Comparison of ENCODE assay signal across 18 cellular contexts in the genomic region with DNA sequence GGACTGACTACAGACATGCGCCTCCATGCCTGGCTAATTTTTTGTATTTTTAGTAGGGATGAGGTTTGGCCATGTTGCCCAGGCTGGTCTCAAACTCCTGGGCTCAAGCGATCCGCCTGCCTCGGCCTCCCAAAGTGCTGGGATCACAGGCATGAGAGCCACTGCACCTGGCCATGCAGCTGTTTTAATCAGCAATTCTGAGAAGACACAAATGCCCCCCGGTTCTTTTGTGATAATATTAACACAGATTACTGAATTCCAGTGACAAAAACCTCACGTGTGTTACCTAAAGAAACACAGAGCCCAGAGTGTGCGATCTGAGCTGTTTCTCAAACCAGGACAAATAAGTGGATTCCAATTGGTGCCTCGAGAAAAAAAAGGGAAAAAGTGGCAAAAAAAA. TPM values are rescaled to one million over a fixed set of nuclear protein-coding genes. Genes with fewer than 3 reads are reported as not detected.
DNase-seq lines count a peak whose midpoint lies in the region; ATAC-seq and TF ChIP-seq lines count a peak whose summit lies in the region.
"Had no signal": no experiment of that assay in that cellular context is flagged by ENCODE, and none has a peak within 500 bp of the region (broad histone marks: within the 10 kb centered on the region; RNA-seq: fewer than 3 reads in every experiment).

No MANE protein-coding gene starts in this region.

- H3K9me3 Mint-ChIP-seq in natural killer cell treated with Interleukin-12 subunit alpha and Interleukin-12 subunit beta and Interleukin-15 and Interleukin-18, amount 100 ng/mL, for 72 hours, result peaks cover 2% of the 10 kb centered on the region

- peaks cover 0 to 10% of the 10 kb centered on the region in 2 donors for H3K4me1 Mint-ChIP-seq in natural killer cell treated with Interleukin-12 subunit alpha and Interleukin-12 subunit beta and Interleukin-15 and Interleukin-18, amount 100 ng/mL, for 72 hours (ENCODE audit: low read depth in 2 of 2)

- H3K36me3 Mint-ChIP-seq in natural killer cell treated with Interleukin-12 subunit alpha and Interleukin-12 subunit beta and Interleukin-15 and Interleukin-18, amount 100 ng/mL, for 72 hours, result peaks cover 13% of the 10 kb centered on the region

- H3K36me3 ChIP-seq in SJCRH30, result peaks cover 8% of the 10 kb centered on the region
- H3K36me3 ChIP-seq in neuronal stem cell (replicated peaks in 1 of 2; ENCODE audit: control insufficient read depth in 2 of 2, insufficient read depth in 2 of 2, low read length in 2 of 2), result peaks cover 14 to 39% of the 10 kb centered on the region in 2 donors
- no peaks in the 10 kb centered on the region for H3K36me3 ChIP-seq in uterus
- no peaks in the 10 kb centered on the region for H3K36me3 ChIP-seq in smooth muscle cell (ENCODE audit: low read depth)

- ATAC-seq in natural killer cell treated with Interleukin-12 subunit alpha and Interleukin-12 subunit beta and Interleukin-15 and Interleukin-18, amount 100 ng/mL, for 72 hours, result no peak
- no peak for ATAC-seq in HG03457 (IDR thresholded peaks at IDR 0.05; ENCODE audit: unreplicated experiment)

- no peak overlapping the region for H3K4ac ChIP-seq in neuronal stem cell (ENCODE audit: low read length)

- no peak overlapping the region for H2BK120ac ChIP-seq in neuronal stem cell (ENCODE audit: low read depth, low read length)

- H3K9me3 ChIP-seq in SJCRH30 (replicated peaks) (no peaks in the 10 kb centered on the region), neuronal stem cell (replicated peaks in 1 of 2; ENCODE audit: control insufficient read depth in 2 of 2, insufficient read depth in 1 of 2, low read depth in 1 of 2, low read length in 2 of 2) (peaks cover 0 to 5% of the 10 kb centered on the region in 2 donors), uterus (no peaks in the 10 kb centered on the region), smooth muscle cell (replicated peaks; ENCODE audit: low read depth) (no peaks in the 10 kb centered on the region)
- H3K9me3 ChIP-seq: MG63, SJSA1 had no signal

- no CpG with 5 or more reads among the region's 8 CpGs for WGBS in neuronal stem cell (ENCODE audit: extremely low coverage in 2 of 2, insufficient read length in 2 of 2, insufficient replicate concordance in 1 of 2), 2 donors
- 95% methylated on average over 8 of the region's 8 CpGs for WGBS in smooth muscle cell (ENCODE audit: low lambda C conversion rate)

- no peak overlapping the region for H2BK12ac ChIP-seq in neuronal stem cell (ENCODE audit: low read length)

- no peak overlapping the region for H3K18ac ChIP-seq in neuronal stem cell (ENCODE audit: low read length)

- no peak overlapping the region for H3K27ac Mint-ChIP-seq in natural killer cell treated with Interleukin-12 subunit alpha and Interleukin-12 subunit beta and Interleukin-15 and Interleukin-18, amount 100 ng/mL, for 72 hours

- H2BK5ac ChIP-seq in neuronal stem cell (ENCODE audit: low read length), result no peak overlapping the region

- H2AFZ ChIP-seq in neuronal stem cell (ENCODE audit: low read length), result no peak overlapping the region
- H2AFZ ChIP-seq in smooth muscle cell (ENCODE audit: low read depth), result no peak overlapping the region

- DNase-seq in SJCRH30 (peak in 1 of 2 experiments; percentile 60), islet precursor cell (peak; percentile 27), neuronal stem cell (ENCODE audit: low spot score) (no peak), uterus (no peak), smooth muscle cell (lab: John Stamatoyannopoulos, UW; ENCODE audit: unreplicated experiment) (no peak)
- no peak for DNase-seq in natural killer cell treated with Interleukin-12 subunit alpha and Interleukin-12 subunit beta and Interleukin-15 and Interleukin-18, amount 100 ng/mL, for 72 hours (ENCODE audit: low spot score)
- DNase-seq: GF-D8, GM23248, IMR-90, Karpas-422, MG63, NCI-H1092, NCI-H2081 treated with DMSO at 0.1 percent for 48 hours, NCI-H226, NCI-H526 treated with DMSO at 0.1 percent for 48 hours had no signal

- no peak for TF ChIP-seq POLR2A in uterus (IDR thresholded peaks at IDR 0.05)

- H3K4me3 ChIP-seq in SJCRH30 (no peak overlapping the region), neuronal stem cell (ENCODE audit: low read length in 2 of 2) (no peak overlapping the region), uterus (no peak overlapping the region), smooth muscle cell (no peak overlapping the region)
- H3K4me3 ChIP-seq: MG63, SJSA1 had no signal

- no peaks in the 10 kb centered on the region for H3F3A ChIP-seq in smooth muscle cell (ENCODE audit: low read depth)

- intact Hi-C loops in uterus (cut with DNase I; ENCODE audit: low total_unique reads), result no loop called here

- peak overlapping the region; percentile 70 for H4K8ac ChIP-seq in neuronal stem cell (ENCODE audit: low read depth, low read length)

- peaks cover 9% of the 10 kb centered on the region for H3K79me1 ChIP-seq in neuronal stem cell (ENCODE audit: low read depth, low read length)

- H3K4me3 Mint-ChIP-seq in natural killer cell treated with Interleukin-12 subunit alpha and Interleukin-12 subunit beta and Interleukin-15 and Interleukin-18, amount 100 ng/mL, for 72 hours, result no peak overlapping the region

- TF ChIP-seq CTCF in uterus (IDR thresholded peaks at IDR 0.05), result no peak
- TF ChIP-seq CTCF in smooth muscle cell (IDR thresholded peaks at IDR 0.05; ENCODE audit: borderline replicate concordance, insufficient read depth, poor library complexity, severe bottlenecking), result no peak

- H4K20me1 ChIP-seq in smooth muscle cell (ENCODE audit: low read depth), result peaks cover 83% of the 10 kb centered on the region

- H3K27me3 ChIP-seq in SJCRH30, result no peaks in the 10 kb centered on the region
- H3K27me3 ChIP-seq in neuronal stem cell (ENCODE audit: control insufficient read depth in 3 of 3, insufficient read depth in 3 of 3, low read depth in 1 of 3, low read length in 3 of 3), result no peaks in the 10 kb centered on the region
- no peaks in the 10 kb centered on the region for H3K27me3 ChIP-seq in uterus
- H3K27me3 ChIP-seq in smooth muscle cell (ENCODE audit: low read depth), result no peaks in the 10 kb centered on the region
- H3K27me3 ChIP-seq: MG63, SJSA1 had no signal

- H4K91ac ChIP-seq in neuronal stem cell (ENCODE audit: low read depth, low read length, poor library complexity), result no peak overlapping the region

- no peak overlapping the region for H3K14ac ChIP-seq in neuronal stem cell (ENCODE audit: low read length)

- no peak overlapping the region for H3K23ac ChIP-seq in neuronal stem cell (ENCODE audit: low read depth, low read length, poor library complexity)

- no peaks in the 10 kb centered on the region for H3K27me3 Mint-ChIP-seq in natural killer cell treated with Interleukin-12 subunit alpha and Interleukin-12 subunit beta and Interleukin-15 and Interleukin-18, amount 100 ng/mL, for 72 hours

- peaks cover 44% of the 10 kb centered on the region for H3K79me2 ChIP-seq in smooth muscle cell (ENCODE audit: low read depth)

- H3K4me2 ChIP-seq in neuronal stem cell (ENCODE audit: insufficient read depth, low read length, poor library complexity, severe bottlenecking) (no peak overlapping the region), smooth muscle cell (no peak overlapping the region)

- H3K4me1 ChIP-seq in SJCRH30, result peaks cover 9% of the 10 kb centered on the region
- H3K4me1 ChIP-seq in neuronal stem cell (ENCODE audit: control insufficient read depth in 2 of 2, insufficient read depth in 1 of 2, low read depth in 1 of 2, low read length in 2 of 2), result peaks cover 0 to 13% of the 10 kb centered on the region in 2 donors
- no peaks in the 10 kb centered on the region for H3K4me1 ChIP-seq in uterus
- H3K4me1 ChIP-seq in smooth muscle cell (ENCODE audit: low read depth), result no peaks in the 10 kb centered on the region
- H3K4me1 ChIP-seq: SJSA1 had no signal

- no peak overlapping the region for H2BK15ac ChIP-seq in neuronal stem cell (ENCODE audit: low read length)

- H2AK5ac ChIP-seq in neuronal stem cell (ENCODE audit: low read depth, low read length), result no peak overlapping the region

- H3K27ac ChIP-seq in SJCRH30, result peak overlapping the region; percentile 18; the same call in 1 of the 2 replicates
- H3K27ac ChIP-seq in neuronal stem cell (replicated peaks; ENCODE audit: low read length), result no peak overlapping the region
- peak overlapping the region; percentile 81 to 88 for H3K27ac ChIP-seq in uterus
- no peak overlapping the region for H3K27ac ChIP-seq in smooth muscle cell (ENCODE audit: low read depth)
- H3K27ac ChIP-seq: C4-2B, SJSA1 had no signal

- no peak overlapping the region for H3K9ac ChIP-seq in neuronal stem cell (ENCODE audit: low read depth, low read length, poor library complexity)
- H3K9ac ChIP-seq in smooth muscle cell (ENCODE audit: low read depth), result no peak overlapping the region

RNA-seq across cellular contexts. Expression of a gene that starts 17.4 kb away (rescaled TPM):
- 12.0 and 13.0 TPM in 2 replicates for total RNA-seq in SJCRH30 (2014; rRNA removed; shearing (Covaris generic))
- polyA plus RNA-seq in neuronal stem cell (2013, experiment 1 of 2), result 24.5 TPM
- 24.6 TPM for polyA plus RNA-seq in neuronal stem cell (2013, experiment 2 of 2)
- 10 to 100 TPM in 2 of 4 donors, 1 to 10 TPM in 2; 4.4 to 23.8 (median 11.3) TPM for total RNA-seq in uterus
- total RNA-seq in natural killer cell treated with Interleukin-12 subunit alpha and Interleukin-12 subunit beta and Interleukin-15 and Interleukin-18, amount 100 ng/mL, for 72 hours, result 10 to 100 TPM; 24.0 to 35.7 TPM
- 31.1 and 32.5 TPM in 2 replicates for total RNA-seq in smooth muscle cell
- 49.9 and 53.9 TPM in 2 replicates for polyA plus RNA-seq in smooth muscle cell

RNA-seq across cellular contexts. Expression of a gene that starts 17.4 kb away (rescaled TPM):
- 26.4 and 27.0 TPM in 2 replicates for total RNA-seq in SJCRH30 (2014; rRNA removed; shearing (Covaris generic))
- polyA plus RNA-seq in neuronal stem cell (2013, experiment 1 of 2), result 19.2 TPM
- 18.2 TPM for polyA plus RNA-seq in neuronal stem cell (2013, experiment 2 of 2)
- total RNA-seq in uterus (10 to 100 TPM; 15.6 to 39.2 (median 22.1) TPM), smooth muscle cell (15.7 and 23.6 TPM in 2 replicates)
- 10 to 100 TPM; 34.4 to 42.0 TPM for total RNA-seq in natural killer cell treated with Interleukin-12 subunit alpha and Interleukin-12 subunit beta and Interleukin-15 and Interleukin-18, amount 100 ng/mL, for 72 hours
- polyA plus RNA-seq in smooth muscle cell, result 17.2 and 19.0 TPM in 2 replicates

Comparison
In these comparisons a context has a peak if more than half of its experiments do, and no peak if none do; other contexts are left out.
1. H3K27ac ChIP-seq: peak in SJCRH30 (single experiment) and uterus (2 of 2); none in neuronal stem cell (single experiment) and smooth muscle cell (single experiment).